Comparison of ENCODE assay signal across 19 cellular contexts in the genomic region with DNA sequence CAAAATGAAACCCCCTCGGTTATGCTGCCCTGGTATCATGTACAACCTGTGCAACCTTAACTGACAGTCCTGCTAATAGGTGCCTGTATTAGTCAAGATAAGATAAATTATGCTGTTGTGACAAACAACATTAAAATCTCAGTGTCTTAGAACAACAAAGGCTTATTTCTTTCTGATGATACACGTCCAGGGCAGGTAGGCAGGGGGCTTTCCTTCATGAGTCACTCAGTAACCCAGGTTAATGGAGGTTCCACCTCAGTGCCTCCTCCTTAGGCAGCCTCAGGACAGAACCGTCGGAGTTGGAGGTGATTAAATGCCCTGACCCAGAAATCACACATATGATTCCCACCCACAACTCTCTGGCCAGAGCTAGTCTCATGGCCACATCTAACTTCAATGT.
"Had no signal": no experiment of that assay in that cellular context is flagged by ENCODE, and none has a peak within 500 bp of the region (broad histone marks: within the 10 kb centered on the region; RNA-seq: fewer than 3 reads in every experiment).

No MANE protein-coding gene starts in this region.

- H3K27ac ChIP-seq: body of pancreas, left lung, ovary, transverse colon had no signal

- H3K27me3 ChIP-seq: body of pancreas, ovary had no signal

- H3K4me1 Mint-ChIP-seq: activated CD8-positive, alpha-beta memory T cell treated with anti-CD3 and anti-CD28 coated beads, Interleukin-2, amount 10 ng/mL, durations not matched to agents 7 days and 5 days had no signal

- H3K9me3 ChIP-seq: body of pancreas, left lung, ovary, transverse colon had no signal

- H3K36me3 Mint-ChIP-seq: activated CD8-positive, alpha-beta memory T cell treated with anti-CD3 and anti-CD28 coated beads, Interleukin-2, amount 10 ng/mL, durations not matched to agents 7 days and 5 days; activated naive CD4-positive, alpha-beta T cell treated with anti-CD3 and anti-CD28 coated beads, Interleukin-2, amount 50 U/mL, for 72 hours; immature natural killer cell; memory B cell; stimulated activated naive B cell treated with anti-CD40 and anti-IgM and Interleukin-4, amounts not matched to agents 10 μg/mL and 1 μg/mL and 100 μg/mL, for 72 hours had no signal

- H3K4me3 ChIP-seq: body of pancreas, left lung, ovary, transverse colon had no signal

- DNase-seq: activated CD8-positive, alpha-beta memory T cell treated with anti-CD3 and anti-CD28 coated beads, Interleukin-2, amount 10 ng/mL, durations not matched to agents 7 days and 5 days; activated effector memory CD4-positive, alpha-beta T cell treated with Interleukin-2 at 50 U/mL for 16 hours; activated T-cell treated with anti-CD3 and anti-CD28 coated beads, Interleukin-2, amount 50 U/mL, for 24 hours; amniotic stem cell; body of pancreas; cortex of kidney; effector CD8-positive, alpha-beta T cell; immature natural killer cell; ovary; retina; stimulated activated naive B cell treated with anti-CD40 and anti-IgM and Interleukin-4, amounts not matched to agents 10 μg/mL and 1 μg/mL and 100 μg/mL, for 72 hours; T-helper 2 cell; transverse colon had no signal

- H3K9me3 Mint-ChIP-seq: activated naive CD4-positive, alpha-beta T cell treated with anti-CD3 and anti-CD28 coated beads, Interleukin-2, amount 50 U/mL, for 72 hours; activated T-cell treated with anti-CD3 and anti-CD28 coated beads, Interleukin-2, amount 50 U/mL, for 24 hours; central memory CD8-positive, alpha-beta T cell; immature natural killer cell; neural crest cell; stimulated activated naive B cell treated with anti-CD40 and anti-IgM and Interleukin-4, amounts not matched to agents 10 μg/mL and 1 μg/mL and 100 μg/mL, for 72 hours had no signal

- H3K4me3 Mint-ChIP-seq: activated CD8-positive, alpha-beta memory T cell treated with anti-CD3 and anti-CD28 coated beads, Interleukin-2, amount 10 ng/mL, durations not matched to agents 7 days and 5 days; activated T-cell treated with anti-CD3 and anti-CD28 coated beads, Interleukin-2, amount 50 U/mL, for 24 hours; central memory CD8-positive, alpha-beta T cell; immature natural killer cell; memory B cell; neural crest cell; stimulated activated naive B cell treated with anti-CD40 and anti-IgM and Interleukin-4, amounts not matched to agents 10 μg/mL and 1 μg/mL and 100 μg/mL, for 72 hours had no signal

- ATAC-seq: activated CD4-positive, CD25-positive, alpha-beta regulatory T cell treated with anti-CD3 and anti-CD28 coated beads, Interleukin-2, amount 50 U/mL, for 24 hours; activated CD8-positive, alpha-beta memory T cell treated with anti-CD3 and anti-CD28 coated beads, Interleukin-2, amount 10 ng/mL, durations not matched to agents 7 days and 5 days; activated naive CD4-positive, alpha-beta T cell treated with anti-CD3 and anti-CD28 coated beads, Interleukin-2, amount 50 U/mL, for 72 hours; left lung; stimulated activated naive B cell treated with anti-CD40 and anti-IgM and Interleukin-4, amounts not matched to agents 10 μg/mL and 1 μg/mL and 100 μg/mL, for 72 hours had no signal

- H3K36me3 ChIP-seq: left lung, ovary, transverse colon had no signal

- H3K27ac Mint-ChIP-seq: activated CD8-positive, alpha-beta memory T cell treated with anti-CD3 and anti-CD28 coated beads, Interleukin-2, amount 10 ng/mL, durations not matched to agents 7 days and 5 days; activated T-cell treated with anti-CD3 and anti-CD28 coated beads, Interleukin-2, amount 50 U/mL, for 24 hours; immature natural killer cell; memory B cell had no signal

- H3K4me1 ChIP-seq: body of pancreas had no signal
